In the genomic region with DNA sequence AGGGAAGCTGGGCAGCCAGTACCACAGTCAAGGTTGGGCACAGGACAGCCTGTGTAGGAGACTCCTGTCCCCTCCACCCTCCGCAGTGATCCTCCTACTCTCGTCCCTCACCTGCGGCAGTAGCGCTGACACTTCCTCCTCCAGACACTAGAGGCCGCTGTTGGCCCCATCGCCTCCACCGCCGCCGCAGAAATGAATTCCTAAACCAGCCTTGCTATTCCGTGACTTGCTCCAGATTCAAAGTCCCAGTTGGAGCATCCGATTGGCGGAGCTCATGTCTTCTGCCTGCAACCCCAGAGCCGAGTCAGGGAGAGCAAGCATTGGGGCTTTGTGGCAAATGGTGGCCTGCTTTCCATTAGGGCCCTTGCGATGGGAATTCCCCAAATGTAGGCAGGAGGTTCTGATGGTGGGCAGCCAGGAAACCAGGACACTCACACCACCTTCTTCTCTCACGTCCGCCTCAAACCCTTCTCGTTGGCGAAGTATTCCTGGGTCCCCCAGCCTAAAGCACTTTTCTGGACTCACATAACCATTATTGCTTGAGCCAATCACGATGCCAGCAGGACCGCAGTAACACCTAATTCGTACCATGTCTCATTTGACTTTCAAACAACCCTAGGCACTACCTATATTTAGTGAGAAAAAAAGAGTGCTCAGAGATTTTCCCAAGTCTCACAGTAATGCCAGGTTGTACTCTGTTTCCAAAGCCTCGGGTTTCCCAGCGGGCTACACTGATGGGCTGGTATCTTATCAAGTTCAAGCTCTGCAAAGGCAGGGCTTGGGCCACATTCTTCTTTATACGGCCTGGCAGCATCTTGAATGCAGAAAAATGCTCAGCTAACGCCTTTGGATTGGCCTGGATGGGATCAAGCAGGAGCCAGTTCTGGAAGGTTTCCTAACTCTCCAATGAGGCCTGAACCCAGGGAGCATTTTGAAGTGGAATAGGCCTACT, we compare ENCODE assay signal across 1 cellular context.
TF ChIP-seq lines count a peak whose summit lies in the region.

No MANE protein-coding gene starts in this region.

TF ChIP-seq in SK-N-SH treated with all-trans-retinoic acid at 6 μM for 48 hours, 23 proteins besides CTCF, POLR2A, EP300 and RAD21 (continued from another document):
- TF ChIP-seq, protein P1, sequence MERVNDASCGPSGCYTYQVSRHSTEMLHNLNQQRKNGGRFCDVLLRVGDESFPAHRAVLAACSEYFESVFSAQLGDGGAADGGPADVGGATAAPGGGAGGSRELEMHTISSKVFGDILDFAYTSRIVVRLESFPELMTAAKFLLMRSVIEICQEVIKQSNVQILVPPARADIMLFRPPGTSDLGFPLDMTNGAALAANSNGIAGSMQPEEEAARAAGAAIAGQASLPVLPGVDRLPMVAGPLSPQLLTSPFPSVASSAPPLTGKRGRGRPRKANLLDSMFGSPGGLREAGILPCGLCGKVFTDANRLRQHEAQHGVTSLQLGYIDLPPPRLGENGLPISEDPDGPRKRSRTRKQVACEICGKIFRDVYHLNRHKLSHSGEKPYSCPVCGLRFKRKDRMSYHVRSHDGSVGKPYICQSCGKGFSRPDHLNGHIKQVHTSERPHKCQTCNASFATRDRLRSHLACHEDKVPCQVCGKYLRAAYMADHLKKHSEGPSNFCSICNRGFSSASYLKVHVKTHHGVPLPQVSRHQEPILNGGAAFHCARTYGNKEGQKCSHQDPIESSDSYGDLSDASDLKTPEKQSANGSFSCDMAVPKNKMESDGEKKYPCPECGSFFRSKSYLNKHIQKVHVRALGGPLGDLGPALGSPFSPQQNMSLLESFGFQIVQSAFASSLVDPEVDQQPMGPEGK (CRISPR knock-in tag; IDR thresholded peaks at IDR 0.05; ENCODE audit: borderline replicate concordance) = no peak
- TF ChIP-seq ZNF70 (CRISPR knock-in tag; IDR thresholded peaks at IDR 0.05) = no peak
- no peak for TF ChIP-seq ZFP30 (CRISPR knock-in tag; IDR thresholded peaks at IDR 0.05)
- no peak for TF ChIP-seq BACH2 (CRISPR knock-in tag; IDR thresholded peaks at IDR 0.05; ENCODE audit: borderline replicate concordance)
- TF ChIP-seq ESRRG (CRISPR knock-in tag; IDR thresholded peaks at IDR 0.05) = no peak
- TF ChIP-seq TOX (CRISPR knock-in tag; IDR thresholded peaks at IDR 0.05; ENCODE audit: borderline replicate concordance) = no peak
- TF ChIP-seq GLIS3 (CRISPR knock-in tag; IDR thresholded peaks at IDR 0.05) = no peak
TF ChIP-seq in SK-N-SH treated with all-trans-retinoic acid at 6 μM for 48 hours: peak in this region for 0.
